21 cellular contexts compared by ENCODE assay signal in the genomic region with DNA sequence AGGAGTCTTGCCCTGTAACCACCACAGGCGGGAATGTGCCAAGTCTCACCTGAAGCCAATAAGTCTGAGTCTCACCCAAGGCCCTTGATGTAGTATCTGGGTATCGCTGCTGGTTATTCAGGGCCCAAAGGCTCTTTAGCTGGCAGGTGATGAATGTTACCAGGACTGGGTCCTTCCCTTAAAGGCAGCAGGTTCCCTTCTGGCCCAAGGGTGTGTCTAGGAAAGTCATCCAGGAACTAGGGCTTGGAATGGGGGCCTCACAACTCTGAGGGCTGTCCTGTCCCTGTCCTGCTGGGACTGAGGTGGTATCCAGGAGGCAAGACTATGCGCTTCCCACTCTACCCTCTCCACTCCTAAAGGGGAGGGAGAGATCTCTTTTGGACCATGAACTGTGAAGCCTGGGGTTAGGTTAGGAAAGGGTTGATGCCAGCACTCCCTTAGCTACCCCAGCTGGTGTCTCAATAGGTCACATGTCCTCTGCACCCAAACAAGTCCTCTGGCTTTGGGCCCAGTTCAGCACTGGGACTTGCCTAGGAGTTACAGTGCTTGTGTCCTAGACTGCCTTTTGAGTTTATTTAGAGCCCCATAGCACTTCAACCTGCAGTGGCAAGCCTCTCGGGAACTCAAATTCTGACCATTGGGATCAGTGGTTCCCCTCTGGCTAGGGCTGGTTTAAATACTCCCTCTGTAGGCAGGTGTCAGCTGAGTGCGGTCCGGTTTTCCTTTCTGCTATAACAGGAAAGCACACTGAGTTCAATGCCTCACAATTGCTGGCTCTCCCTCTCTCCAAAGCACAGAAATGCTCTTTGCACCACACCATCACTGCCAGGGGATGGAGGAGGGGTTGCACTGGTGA. TPM values are rescaled to one million over a fixed set of nuclear protein-coding genes. Genes with fewer than 3 reads are reported as not detected.
DNase-seq lines count a peak whose midpoint lies in the region; ATAC-seq, FAIRE-seq and TF ChIP-seq lines count a peak whose summit lies in the region.
"Had no signal": no experiment of that assay in that cellular context is flagged by ENCODE, and none has a peak within 500 bp of the region (broad histone marks: within the 10 kb centered on the region; RNA-seq: fewer than 3 reads in every experiment).

No MANE protein-coding gene starts in this region.

- peaks cover 1% of the 10 kb centered on the region; the same call in 1 of the 2 replicates for H3K27me3 Mint-ChIP-seq in H9 (ENCODE audit: low read depth)
- peaks cover 22% of the 10 kb centered on the region for H3K27me3 Mint-ChIP-seq in activated naive CD8-positive, alpha-beta T cell treated with anti-CD3 and anti-CD28 coated beads for 36 hours

- H2BK20ac ChIP-seq in H9 (ENCODE audit: low read depth, low read length, poor library complexity, severe bottlenecking) = no peak overlapping the region

- no peak for TF ChIP-seq POLR2A in adrenal gland (IDR thresholded peaks at IDR 0.05)

- H2BK12ac ChIP-seq in H9 (ENCODE audit: insufficient read length, low read depth, low read length) = no peak overlapping the region

- no peak overlapping the region for H3K18ac ChIP-seq in H9 (ENCODE audit: insufficient read length, low read depth, low read length)

- intact Hi-C loops in adrenal gland (cut with DNase I) (no loop called here), pancreas (cut with DNase I) (no loop called here)

- no CpG with 5 or more reads among the region's 6 CpGs for WGBS in H9 (ENCODE audit: extremely low coverage, insufficient read length, low lambda C conversion rate)
- WGBS in adrenal gland, 4 donors = 75 to 95% (median 90%) methylated on average over 3 to 6 of the region's 6 CpGs
- WGBS in hepatocyte (ENCODE audit: low lambda C conversion rate, missing lambda C conversion rate) = 93% methylated on average over 6 of the region's 6 CpGs
- WGBS in pancreas, 2 donors = 88 to 91% methylated on average over 6 of the region's 6 CpGs

- H3K79me1 ChIP-seq in H9 (ENCODE audit: insufficient read depth, low read depth, low read length, poor library complexity, severe bottlenecking) = no peaks in the 10 kb centered on the region

- no peak overlapping the region for H2BK5ac ChIP-seq in H9 (ENCODE audit: insufficient read length, low read length)

- no peaks in the 10 kb centered on the region for H3K4me1 Mint-ChIP-seq in H9
- H3K4me1 Mint-ChIP-seq in activated naive CD8-positive, alpha-beta T cell treated with anti-CD3 and anti-CD28 coated beads for 36 hours = no peaks in the 10 kb centered on the region
- H3K4me1 Mint-ChIP-seq: CD14-positive monocyte had no signal

- H3K36me3 Mint-ChIP-seq in H9 (ENCODE audit: insufficient read depth in 1 of 3, low read depth in 3 of 3) = no peaks in the 10 kb centered on the region; a peak in 1 of 7 replicates
- H3K36me3 Mint-ChIP-seq in activated naive CD8-positive, alpha-beta T cell treated with anti-CD3 and anti-CD28 coated beads for 36 hours = no peaks in the 10 kb centered on the region
- H3K36me3 Mint-ChIP-seq: CD14-positive monocyte had no signal

- no peak overlapping the region for H4K5ac ChIP-seq in H9 (ENCODE audit: insufficient read length, low read depth, low read length)

- H3K27me3 ChIP-seq in H9 (ENCODE audit: insufficient read depth, low read length) = no peaks in the 10 kb centered on the region
- H3K27me3 ChIP-seq in adrenal gland = no peaks in the 10 kb centered on the region
- H3K27me3 ChIP-seq in hepatocyte = no peaks in the 10 kb centered on the region
- H3K27me3 ChIP-seq in pancreas = no peaks in the 10 kb centered on the region
- H3K27me3 ChIP-seq in H7 (ENCODE audit: control insufficient read depth, insufficient read depth, low read length) = no peaks in the 10 kb centered on the region

- peak in 3 of 4 donors; percentile 37 to 64 (median 61) for ATAC-seq in pancreas

- H3K9ac ChIP-seq in H9 (ENCODE audit: extremely low read depth, insufficient read length, low read length) = no peak overlapping the region

- no peak for FAIRE-seq in pancreas (lab: Jason Lieb, UNC)
- FAIRE-seq: G401.6, GM12891, H54 had no signal

- H3K4me1 ChIP-seq in H9 (ENCODE audit: insufficient read depth, low read length) = no peaks in the 10 kb centered on the region
- H3K4me1 ChIP-seq in adrenal gland (replicated peaks in 1 of 2) = no peaks in the 10 kb centered on the region
- H3K4me1 ChIP-seq in hepatocyte (ENCODE audit: insufficient read depth) = no peaks in the 10 kb centered on the region
- peaks cover 0 to 5% (median 0%) of the 10 kb centered on the region in 3 donors for H3K4me1 ChIP-seq in pancreas

- H3K79me2 ChIP-seq in H9 (ENCODE audit: insufficient read depth, low read length) (no peaks in the 10 kb centered on the region), hepatocyte (no peaks in the 10 kb centered on the region)

- no peaks in the 10 kb centered on the region for H3K36me3 ChIP-seq in adrenal gland (replicated peaks in 1 of 2)
- H3K36me3 ChIP-seq in hepatocyte (replicated peaks; ENCODE audit: insufficient read depth, low read depth) = no peaks in the 10 kb centered on the region
- no peaks in the 10 kb centered on the region for H3K36me3 ChIP-seq in pancreas
- H3K36me3 ChIP-seq in H7 (replicated peaks; ENCODE audit: control insufficient read depth, insufficient read depth, low read length) = no peaks in the 10 kb centered on the region

- H3K27ac ChIP-seq in H9 (ENCODE audit: insufficient read length, low read depth, low read length) (no peak overlapping the region), adrenal gland (no peak overlapping the region), hepatocyte (no peak overlapping the region), pancreas (no peak overlapping the region)
- H3K27ac ChIP-seq: RWPE1 had no signal

- no peak overlapping the region for H2BK120ac ChIP-seq in H9 (ENCODE audit: low read depth, low read length, poor library complexity, severe bottlenecking)

- H2AK5ac ChIP-seq in H9 (ENCODE audit: insufficient read length, low read length) = no peak overlapping the region

- 0 out of 5 replicates have a peak, but pooled peaks cover 0 to 6% of the 10 kb centered on the region in 2 experiments for H3K9me3 Mint-ChIP-seq in H9
- H3K9me3 Mint-ChIP-seq in activated naive CD8-positive, alpha-beta T cell treated with anti-CD3 and anti-CD28 coated beads for 36 hours = no peaks in the 10 kb centered on the region

- no peak overlapping the region for H3T11ph ChIP-seq in H9 (ENCODE audit: low read length)

- H3K4me2 ChIP-seq in H9 (ENCODE audit: insufficient read depth, insufficient read length, low read length) = no peak overlapping the region
- H3K4me2 ChIP-seq in hepatocyte = no peak overlapping the region

- H3K4ac ChIP-seq in H9 (ENCODE audit: low read depth, low read length) = no peak overlapping the region

- H3K14ac ChIP-seq in H9 (ENCODE audit: insufficient read depth, low read length) = 0 out of 2 replicates have a peak overlapping the region, but pooled peaks have one; percentile 14

- no peak for TF ChIP-seq CTCF in H9 (conservative IDR thresholded peaks at IDR 0.05)
- no peak for TF ChIP-seq CTCF in adrenal gland (IDR thresholded peaks at IDR 0.05)
- TF ChIP-seq CTCF in hepatocyte (IDR thresholded peaks at IDR 0.05; ENCODE audit: poor library complexity) = no peak
- TF ChIP-seq CTCF in pancreas (IDR thresholded peaks at IDR 0.05) = no peak
- TF ChIP-seq CTCF in GM20000 (IDR thresholded peaks at IDR 0.05; ENCODE audit: extremely low read depth, missing control alignments) = no peak

- H3K27ac Mint-ChIP-seq in H9 = no peak overlapping the region
- no peak overlapping the region for H3K27ac Mint-ChIP-seq in activated naive CD8-positive, alpha-beta T cell treated with anti-CD3 and anti-CD28 coated beads for 36 hours
- H3K27ac Mint-ChIP-seq: CD14-positive monocyte had no signal

- H4K20me1 ChIP-seq in H9 (ENCODE audit: control insufficient read depth, insufficient read depth, insufficient read length) = no peaks in the 10 kb centered on the region
- H4K20me1 ChIP-seq in hepatocyte (ENCODE audit: insufficient read depth, poor library complexity, severe bottlenecking) = no peaks in the 10 kb centered on the region

- H2BK15ac ChIP-seq in H9 (ENCODE audit: low read depth, low read length) = no peak overlapping the region

- no peak overlapping the region for H3K56ac ChIP-seq in H9 (ENCODE audit: insufficient read length, low read depth, low read length)

- no peaks in the 10 kb centered on the region for H3K9me2 ChIP-seq in hepatocyte (replicated peaks; ENCODE audit: insufficient read depth)

- H3K23me2 ChIP-seq in H9 (ENCODE audit: insufficient read length, low read depth, low read length, poor library complexity, severe bottlenecking) = no peaks in the 10 kb centered on the region

- no peaks in the 10 kb centered on the region for H3K9me3 ChIP-seq in H9 (ENCODE audit: control insufficient read depth, low read depth, low read length)
- H3K9me3 ChIP-seq in adrenal gland (replicated peaks in 1 of 3) = no peaks in the 10 kb centered on the region
- H3K9me3 ChIP-seq in hepatocyte (ENCODE audit: low read depth) = no peaks in the 10 kb centered on the region
- no peaks in the 10 kb centered on the region for H3K9me3 ChIP-seq in pancreas

- H4K91ac ChIP-seq in H9 (ENCODE audit: insufficient read length, low read depth, low read length) = no peak overlapping the region

- no peak overlapping the region for H3K4me3 ChIP-seq in adrenal gland
- H3K4me3 ChIP-seq in hepatocyte = no peak overlapping the region
- H3K4me3 ChIP-seq in pancreas = no peak overlapping the region
- H3K4me3 ChIP-seq in H7 (ENCODE audit: insufficient read depth, low read depth, low read length) = no peak overlapping the region

- no peak overlapping the region for H3K23ac ChIP-seq in H9 (ENCODE audit: insufficient read length, low read depth, low read length)

- H2AFZ ChIP-seq in H9 (ENCODE audit: low read length) (no peak overlapping the region), hepatocyte (no peak overlapping the region)

- DNase-seq in H9 (no peak), adrenal gland (peak in 5 of 7 donors; percentile 34 to 57 (median 35)), hepatocyte (ENCODE audit: low spot score) (peak; percentile 16), pancreas (no peak), GM20000 (ENCODE audit: low spot score) (no peak), H7 (no peak), SHP77 (lab: John Stamatoyannopoulos, UW) (no peak)
- no peak for DNase-seq in activated naive CD8-positive, alpha-beta T cell treated with anti-CD3 and anti-CD28 coated beads for 36 hours
- DNase-seq: COR-L47, DMS79, NCI-H1694, NCI-H2107, NCI-H345, NCI-H526 treated with DMSO at 0.1 percent for 48 hours had no signal

- H3K4me3 Mint-ChIP-seq in H9 = no peak overlapping the region
- no peak overlapping the region for H3K4me3 Mint-ChIP-seq in activated naive CD8-positive, alpha-beta T cell treated with anti-CD3 and anti-CD28 coated beads for 36 hours
- H3K4me3 Mint-ChIP-seq: CD14-positive monocyte had no signal

- H4K8ac ChIP-seq in H9 (replicated peaks; ENCODE audit: insufficient read length, low read depth, low read length) = no peak overlapping the region

RNA-seq across cellular contexts. Expression of a gene that starts 22.5 kb away (rescaled TPM):
- total RNA-seq in H9 (2021) (not detected in 2 replicates), adrenal gland (10 to 100 TPM in 1 of 8 donors, 1 to 10 TPM in 7; 1.0 to 21.6 (median 4.9) TPM), hepatocyte (3.8 and 6.5 TPM in 2 replicates), pancreas (under 1 TPM in 4 of 6 donors, not detected in 2; 0.16 to 0.43 (median 0.25) TPM)
- polyA plus RNA-seq in adrenal gland (1 to 10 TPM in 2 of 3 donors, under 1 TPM in 1; 0.30 to 1.4 (median 1.0) TPM), hepatocyte (0.28 and 0.46 TPM in 2 replicates), pancreas (under 1 TPM; 0.08 to 0.21 TPM)
- total RNA-seq in activated naive CD8-positive, alpha-beta T cell treated with anti-CD3 and anti-CD28 coated beads for 36 hours = under 1 TPM; 0.10 to 0.14 TPM
- not detected in 2 replicates for total RNA-seq in H7 (2014; rRNA removed; shearing (Covaris generic))
- total RNA-seq: A673, HT-29 had no signal
- polyA plus RNA-seq: CD14-positive monocyte had no signal

Comparison
In these comparisons a context has a peak if more than half of its experiments do, and no peak if none do; other contexts are left out.
1. DNase-seq: peak in adrenal gland (5 of 7) and hepatocyte (single experiment); none in H9 (single experiment), pancreas (0 of 6), activated naive CD8-positive, alpha-beta T cell treated with anti-CD3 and anti-CD28 coated beads for 36 hours (single experiment), GM20000 (single experiment), H7 (single experiment) and SHP77 (0 of 2).